Comparison of ENCODE assay signal across 1 cellular context in the genomic region with DNA sequence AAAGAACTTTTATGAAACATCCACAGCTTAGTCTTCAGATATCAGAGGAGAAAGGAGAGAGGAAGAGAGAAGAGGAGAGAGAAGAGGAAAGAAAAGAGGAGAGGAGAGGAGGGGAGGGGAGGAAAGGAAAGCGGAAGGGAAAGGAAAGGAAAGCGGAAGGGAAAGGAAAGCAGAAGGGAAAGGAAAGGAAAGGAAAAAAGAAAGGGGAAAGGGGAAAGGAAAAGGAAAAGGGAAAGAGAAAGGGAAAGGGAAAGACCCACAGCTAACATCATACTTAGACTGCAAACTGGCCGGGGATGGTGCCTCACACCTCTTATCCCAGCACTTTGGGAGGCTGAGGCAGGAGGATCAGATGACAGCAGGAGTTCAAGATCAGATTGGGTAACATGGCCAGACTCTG.
TF ChIP-seq lines count a peak whose summit lies in the region.

No MANE protein-coding gene starts in this region.

TF ChIP-seq in GM23338, 12 proteins besides CTCF, POLR2A, EP300 and RAD21:
- TF ChIP-seq ZNF462 (CRISPR knock-in tag; IDR thresholded peaks at IDR 0.05): no peak
- TF ChIP-seq ETS1 (IDR thresholded peaks at IDR 0.05): no peak
- TF ChIP-seq ZNF331 (CRISPR knock-in tag; IDR thresholded peaks at IDR 0.05; ENCODE audit: low read depth): no peak
- no peak for TF ChIP-seq EZH2 (IDR thresholded peaks at IDR 0.05; ENCODE audit: low read depth, unreplicated experiment)
- TF ChIP-seq EZH2phosphoT487 (IDR thresholded peaks at IDR 0.05; ENCODE audit: unreplicated experiment): no peak
- no peak for TF ChIP-seq POLR2AphosphoS5 (IDR thresholded peaks at IDR 0.05; ENCODE audit: low read depth)
- no peak for TF ChIP-seq JUNB (IDR thresholded peaks at IDR 0.05; ENCODE audit: unreplicated experiment)
- no peak for TF ChIP-seq STAT1 (IDR thresholded peaks at IDR 0.05; ENCODE audit: unreplicated experiment)
- no peak for TF ChIP-seq CREB1 (CRISPR knock-in tag; IDR thresholded peaks at IDR 0.05; ENCODE audit: low read depth)
- TF ChIP-seq NANOG (IDR thresholded peaks at IDR 0.05; ENCODE audit: borderline replicate concordance): no peak
- TF ChIP-seq, protein P1, sequence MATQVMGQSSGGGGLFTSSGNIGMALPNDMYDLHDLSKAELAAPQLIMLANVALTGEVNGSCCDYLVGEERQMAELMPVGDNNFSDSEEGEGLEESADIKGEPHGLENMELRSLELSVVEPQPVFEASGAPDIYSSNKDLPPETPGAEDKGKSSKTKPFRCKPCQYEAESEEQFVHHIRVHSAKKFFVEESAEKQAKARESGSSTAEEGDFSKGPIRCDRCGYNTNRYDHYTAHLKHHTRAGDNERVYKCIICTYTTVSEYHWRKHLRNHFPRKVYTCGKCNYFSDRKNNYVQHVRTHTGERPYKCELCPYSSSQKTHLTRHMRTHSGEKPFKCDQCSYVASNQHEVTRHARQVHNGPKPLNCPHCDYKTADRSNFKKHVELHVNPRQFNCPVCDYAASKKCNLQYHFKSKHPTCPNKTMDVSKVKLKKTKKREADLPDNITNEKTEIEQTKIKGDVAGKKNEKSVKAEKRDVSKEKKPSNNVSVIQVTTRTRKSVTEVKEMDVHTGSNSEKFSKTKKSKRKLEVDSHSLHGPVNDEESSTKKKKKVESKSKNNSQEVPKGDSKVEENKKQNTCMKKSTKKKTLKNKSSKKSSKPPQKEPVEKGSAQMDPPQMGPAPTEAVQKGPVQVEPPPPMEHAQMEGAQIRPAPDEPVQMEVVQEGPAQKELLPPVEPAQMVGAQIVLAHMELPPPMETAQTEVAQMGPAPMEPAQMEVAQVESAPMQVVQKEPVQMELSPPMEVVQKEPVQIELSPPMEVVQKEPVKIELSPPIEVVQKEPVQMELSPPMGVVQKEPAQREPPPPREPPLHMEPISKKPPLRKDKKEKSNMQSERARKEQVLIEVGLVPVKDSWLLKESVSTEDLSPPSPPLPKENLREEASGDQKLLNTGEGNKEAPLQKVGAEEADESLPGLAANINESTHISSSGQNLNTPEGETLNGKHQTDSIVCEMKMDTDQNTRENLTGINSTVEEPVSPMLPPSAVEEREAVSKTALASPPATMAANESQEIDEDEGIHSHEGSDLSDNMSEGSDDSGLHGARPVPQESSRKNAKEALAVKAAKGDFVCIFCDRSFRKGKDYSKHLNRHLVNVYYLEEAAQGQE (IDR thresholded peaks at IDR 0.05; ENCODE audit: unreplicated experiment): no peak
- TF ChIP-seq ZNF114 (CRISPR knock-in tag; IDR thresholded peaks at IDR 0.05): no peak
